In genomic region chr4:54320826-54321320, GRCh38 we compare ENCODE assay signal across 20 cellular contexts.
DNase-seq lines count a peak whose midpoint lies in the region; ATAC-seq, FAIRE-seq and TF ChIP-seq lines count a peak whose summit lies in the region.
"Had no signal": no experiment of that assay in that cellular context is flagged by ENCODE, and none has a peak within 500 bp of the region (broad histone marks: within the 10 kb centered on the region; RNA-seq: fewer than 3 reads in every experiment).

No MANE protein-coding gene starts in this region.

- no peaks in the 10 kb centered on the region for H3K79me2 ChIP-seq in mammary epithelial cell (ENCODE audit: insufficient read depth, low read length)
- no peaks in the 10 kb centered on the region for H3K79me2 ChIP-seq in keratinocyte (ENCODE audit: control insufficient read depth, insufficient read depth, low read length)

- H3K4me2 ChIP-seq in mammary epithelial cell (ENCODE audit: insufficient read depth, low read depth, low read length) (no peak overlapping the region), keratinocyte (ENCODE audit: control insufficient read depth, extremely low read depth, insufficient read depth, low read depth, low read length) (no peak overlapping the region)
- H3K4me2 ChIP-seq: A549 had no signal

- H3K9ac ChIP-seq in mammary epithelial cell (ENCODE audit: insufficient read depth, low read length) (no peak overlapping the region), keratinocyte (ENCODE audit: control insufficient read depth, extremely low read depth, insufficient read depth, low read length) (no peak overlapping the region)

- no peaks in the 10 kb centered on the region for H4K20me1 ChIP-seq in mammary epithelial cell (ENCODE audit: insufficient read depth, low read length)
- peaks cover 4% of the 10 kb centered on the region for H4K20me1 ChIP-seq in keratinocyte (ENCODE audit: control insufficient read depth, extremely low read depth, insufficient read depth, low read length)

- in situ Hi-C loops in mammary epithelial cell (cut with MboI; ENCODE audit: low sequenced_read_pairs in 2 of 2): loop anchor here (5.0 to 25.0 kb wide), 4 partner anchors 111 to 644 kb away; no protein-coding TSS in a partner anchor

- H3K9me3 ChIP-seq in mammary epithelial cell (replicated peaks; ENCODE audit: insufficient read depth, low read length): no peaks in the 10 kb centered on the region
- no peaks in the 10 kb centered on the region for H3K9me3 ChIP-seq in keratinocyte (ENCODE audit: control insufficient read depth, low read depth, low read length)
- H3K9me3 ChIP-seq: A549 had no signal

- FAIRE-seq in bronchial epithelial cell (lab: Jason Lieb, UNC) (no peak), keratinocyte (lab: Jason Lieb, UNC) (peak; percentile 70)
- FAIRE-seq: A549, GM12878 had no signal

- CTCF ChIA-PET in mammary epithelial cell (lab: Charles Lee; ENCODE audit: low non-redundant PET) (interaction anchor here (0.6 kb wide), 1 partner anchor 30 kb away, joined by 5 read pairs; no protein-coding TSS in a partner anchor), MCF 10A (lab: Yijun Ruan, JAX) (interaction anchor here (0.6 to 1.5 kb wide), 4 partner anchors 138 to 1852 kb away, joined by 3 to 10 read pairs (median 3); no protein-coding TSS in a partner anchor)

- DNase-seq in mammary epithelial cell (peak; percentile 26), MCF 10A (ENCODE audit: unreplicated experiment) (no peak), bronchial epithelial cell (ENCODE audit: low read depth) (peak; percentile 39), keratinocyte (ENCODE audit: low read depth, low spot score) (peak; percentile 11), NCI-H2029 (lab: John Stamatoyannopoulos, UW) (no peak), COLO829 (ENCODE audit: low spot score) (no peak)
- DNase-seq: AML-193; CD4-positive, alpha-beta T cell; DMS153; DMS79 treated with DMSO at 0.1 percent for 48 hours; GF-D8; GOT3; H7; HFFc6 had no signal

- H3K27ac Mint-ChIP-seq in MCF 10A (ENCODE audit: low read depth, unreplicated experiment): no peak overlapping the region
- H3K27ac Mint-ChIP-seq: CD4-positive, alpha-beta T cell; HFFc6 had no signal

- H3K9me3 Mint-ChIP-seq in MCF 10A (ENCODE audit: unreplicated experiment): no peaks in the 10 kb centered on the region
- H3K9me3 Mint-ChIP-seq: CD4-positive, alpha-beta T cell; HFFc6 had no signal

- WGBS in mammary epithelial cell (ENCODE audit: low coverage, missing lambda C conversion rate): 61% methylated on average over 4 of the region's 5 CpGs

- no peaks in the 10 kb centered on the region for H3K9me1 ChIP-seq in keratinocyte (ENCODE audit: control insufficient read depth, extremely low read depth, insufficient read depth, low read length)

- POLR2A ChIA-PET in MCF 10A (lab: Yijun Ruan, JAX): interaction anchor here (0.6 kb wide), 1 partner anchor 558 kb away, joined by 4 read pairs; no protein-coding TSS in a partner anchor

- H3K36me3 Mint-ChIP-seq in MCF 10A (ENCODE audit: insufficient read depth, unreplicated experiment): no peaks in the 10 kb centered on the region

- ATAC-seq in esophagus mucosa: no peak
- ATAC-seq: A549, GM12878, HCT116 had no signal

- intact Hi-C loops in mammary epithelial cell (cut with micrococcal nuclease): loop anchor here (5.0 kb wide), 1 partner anchor 1001 kb away; no protein-coding TSS in a partner anchor
- intact Hi-C loops in MCF 10A (cut with micrococcal nuclease): loop anchor here (5.0 kb wide), 2 partner anchors 361 to 1001 kb away; no protein-coding TSS in a partner anchor

- H3K27me3 ChIP-seq in mammary epithelial cell (ENCODE audit: insufficient read depth, low read length) (no peaks in the 10 kb centered on the region), bronchial epithelial cell (ENCODE audit: control insufficient read depth, insufficient read depth, low read length) (no peaks in the 10 kb centered on the region), keratinocyte (ENCODE audit: control insufficient read depth, extremely low read depth, insufficient read depth, low read length) (peaks cover 3% of the 10 kb centered on the region)

- H3K36me3 ChIP-seq in mammary epithelial cell (ENCODE audit: insufficient read depth, low read length) (no peaks in the 10 kb centered on the region), bronchial epithelial cell (ENCODE audit: control insufficient read depth, insufficient read depth, low read length) (no peaks in the 10 kb centered on the region), keratinocyte (ENCODE audit: control insufficient read depth in 2 of 2, extremely low read depth in 1 of 2, insufficient read depth in 2 of 2, low read length in 2 of 2) (no peaks in the 10 kb centered on the region)

- H3K4me3 ChIP-seq in mammary epithelial cell (replicated peaks in 1 of 3; ENCODE audit: insufficient read depth in 1 of 3, low read depth in 2 of 3, low read length in 3 of 3) (no peak overlapping the region), bronchial epithelial cell (ENCODE audit: low read depth, low read length) (no peak overlapping the region), keratinocyte (ENCODE audit: control insufficient read depth in 2 of 3, extremely low read depth in 1 of 3, insufficient read depth in 2 of 3, low read depth in 1 of 3, low read length in 3 of 3) (no peak overlapping the region)
- H3K4me3 ChIP-seq: A549, GM12878 had no signal

- TF ChIP-seq CTCF in mammary epithelial cell (conservative IDR thresholded peaks at IDR 0.05 in 1 of 2, IDR thresholded peaks at IDR 0.05 in 1 of 2; ENCODE audit: extremely low read depth in 1 of 2, insufficient read depth in 1 of 2, low read depth in 1 of 2, low read length in 2 of 2) (no peak), MCF 10A (IDR thresholded peaks at IDR 0.05; ENCODE audit: unreplicated experiment) (no peak), bronchial epithelial cell (IDR thresholded peaks at IDR 0.05; ENCODE audit: insufficient read depth, low read length, severe bottlenecking) (no peak), keratinocyte (optimal IDR thresholded peaks at IDR 0.05 in 1 of 3, IDR thresholded peaks at IDR 0.05 in 1 of 3, conservative IDR thresholded peaks at IDR 0.05 in 1 of 3; ENCODE audit: extremely low read depth in 1 of 3, insufficient read depth in 2 of 3, low read length in 3 of 3) (no peak)

- no peaks in the 10 kb centered on the region for H3K4me1 Mint-ChIP-seq in MCF 10A (ENCODE audit: insufficient read depth, unreplicated experiment)

- H3K27me3 Mint-ChIP-seq in MCF 10A (ENCODE audit: insufficient read depth, unreplicated experiment): no peaks in the 10 kb centered on the region
- H3K27me3 Mint-ChIP-seq: CD4-positive, alpha-beta T cell had no signal

- BruUV-seq in mammary epithelial cell (replicated peaks; lab: Mats Ljungman, UMichigan) (no TSS peak), MCF 10A (replicated peaks; lab: Mats Ljungman, UMichigan) (no TSS peak)

- H3K27ac ChIP-seq in mammary epithelial cell (ENCODE audit: insufficient read depth, low read depth, low read length) (no peak overlapping the region), keratinocyte (ENCODE audit: control insufficient read depth, insufficient read depth, low read length) (no peak overlapping the region)
- H3K27ac ChIP-seq: 22Rv1, A549, C4-2B had no signal

- no peak overlapping the region for H2AFZ ChIP-seq in mammary epithelial cell (ENCODE audit: low read depth, low read length)
- no peak overlapping the region for H2AFZ ChIP-seq in keratinocyte (ENCODE audit: control insufficient read depth, low read length)

- dilution Hi-C loops in mammary epithelial cell (cut with HindIII; ENCODE audit: low sequenced_read_pairs): no loop called here
- dilution Hi-C loops in keratinocyte (cut with MboI; ENCODE audit: extremely low pct_ligation_motif_present, low sequenced_read_pairs): no loop called here

- H3K4me3 Mint-ChIP-seq in MCF 10A (ENCODE audit: unreplicated experiment): no peak overlapping the region
- H3K4me3 Mint-ChIP-seq: CD4-positive, alpha-beta T cell; HFFc6 had no signal

- H3K4me1 ChIP-seq in mammary epithelial cell (ENCODE audit: insufficient read depth, low read length) (no peaks in the 10 kb centered on the region), keratinocyte (ENCODE audit: control insufficient read depth, extremely low read depth, insufficient read depth, low read length) (no peaks in the 10 kb centered on the region)
- H3K4me1 ChIP-seq: A549 had no signal

Comparison
In these comparisons a context has a peak if more than half of its experiments do, and no peak if none do; other contexts are left out.
1. DNase-seq: peak in mammary epithelial cell (single experiment), bronchial epithelial cell (single experiment) and keratinocyte (single experiment); none in MCF 10A (single experiment), NCI-H2029 (single experiment) and COLO829 (single experiment).